1 cellular context compared by ENCODE assay signal in the genomic region with DNA sequence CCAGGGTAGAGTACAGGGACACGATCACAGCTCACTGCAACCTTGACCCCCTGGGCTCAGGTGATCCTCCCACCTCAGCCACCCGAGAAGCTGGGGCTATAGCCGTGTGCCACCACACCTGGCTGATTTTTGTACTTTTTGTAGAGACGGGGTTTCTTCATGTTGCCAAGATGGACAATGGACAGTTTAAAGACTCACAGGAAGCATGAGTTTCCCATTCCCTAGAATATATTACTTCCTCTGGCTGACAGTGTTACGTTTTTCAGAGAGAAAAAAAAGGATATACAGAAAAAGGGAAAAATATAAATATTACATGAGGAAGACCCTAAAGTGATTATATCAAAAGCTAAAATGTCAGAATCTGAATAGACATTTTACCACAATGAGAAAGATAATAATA.
TF ChIP-seq lines count a peak whose summit lies in the region.

No MANE protein-coding gene starts in this region.

TF ChIP-seq in GM23338, 12 proteins besides CTCF, POLR2A, EP300 and RAD21 (continued from another document):
- TF ChIP-seq, protein P1, sequence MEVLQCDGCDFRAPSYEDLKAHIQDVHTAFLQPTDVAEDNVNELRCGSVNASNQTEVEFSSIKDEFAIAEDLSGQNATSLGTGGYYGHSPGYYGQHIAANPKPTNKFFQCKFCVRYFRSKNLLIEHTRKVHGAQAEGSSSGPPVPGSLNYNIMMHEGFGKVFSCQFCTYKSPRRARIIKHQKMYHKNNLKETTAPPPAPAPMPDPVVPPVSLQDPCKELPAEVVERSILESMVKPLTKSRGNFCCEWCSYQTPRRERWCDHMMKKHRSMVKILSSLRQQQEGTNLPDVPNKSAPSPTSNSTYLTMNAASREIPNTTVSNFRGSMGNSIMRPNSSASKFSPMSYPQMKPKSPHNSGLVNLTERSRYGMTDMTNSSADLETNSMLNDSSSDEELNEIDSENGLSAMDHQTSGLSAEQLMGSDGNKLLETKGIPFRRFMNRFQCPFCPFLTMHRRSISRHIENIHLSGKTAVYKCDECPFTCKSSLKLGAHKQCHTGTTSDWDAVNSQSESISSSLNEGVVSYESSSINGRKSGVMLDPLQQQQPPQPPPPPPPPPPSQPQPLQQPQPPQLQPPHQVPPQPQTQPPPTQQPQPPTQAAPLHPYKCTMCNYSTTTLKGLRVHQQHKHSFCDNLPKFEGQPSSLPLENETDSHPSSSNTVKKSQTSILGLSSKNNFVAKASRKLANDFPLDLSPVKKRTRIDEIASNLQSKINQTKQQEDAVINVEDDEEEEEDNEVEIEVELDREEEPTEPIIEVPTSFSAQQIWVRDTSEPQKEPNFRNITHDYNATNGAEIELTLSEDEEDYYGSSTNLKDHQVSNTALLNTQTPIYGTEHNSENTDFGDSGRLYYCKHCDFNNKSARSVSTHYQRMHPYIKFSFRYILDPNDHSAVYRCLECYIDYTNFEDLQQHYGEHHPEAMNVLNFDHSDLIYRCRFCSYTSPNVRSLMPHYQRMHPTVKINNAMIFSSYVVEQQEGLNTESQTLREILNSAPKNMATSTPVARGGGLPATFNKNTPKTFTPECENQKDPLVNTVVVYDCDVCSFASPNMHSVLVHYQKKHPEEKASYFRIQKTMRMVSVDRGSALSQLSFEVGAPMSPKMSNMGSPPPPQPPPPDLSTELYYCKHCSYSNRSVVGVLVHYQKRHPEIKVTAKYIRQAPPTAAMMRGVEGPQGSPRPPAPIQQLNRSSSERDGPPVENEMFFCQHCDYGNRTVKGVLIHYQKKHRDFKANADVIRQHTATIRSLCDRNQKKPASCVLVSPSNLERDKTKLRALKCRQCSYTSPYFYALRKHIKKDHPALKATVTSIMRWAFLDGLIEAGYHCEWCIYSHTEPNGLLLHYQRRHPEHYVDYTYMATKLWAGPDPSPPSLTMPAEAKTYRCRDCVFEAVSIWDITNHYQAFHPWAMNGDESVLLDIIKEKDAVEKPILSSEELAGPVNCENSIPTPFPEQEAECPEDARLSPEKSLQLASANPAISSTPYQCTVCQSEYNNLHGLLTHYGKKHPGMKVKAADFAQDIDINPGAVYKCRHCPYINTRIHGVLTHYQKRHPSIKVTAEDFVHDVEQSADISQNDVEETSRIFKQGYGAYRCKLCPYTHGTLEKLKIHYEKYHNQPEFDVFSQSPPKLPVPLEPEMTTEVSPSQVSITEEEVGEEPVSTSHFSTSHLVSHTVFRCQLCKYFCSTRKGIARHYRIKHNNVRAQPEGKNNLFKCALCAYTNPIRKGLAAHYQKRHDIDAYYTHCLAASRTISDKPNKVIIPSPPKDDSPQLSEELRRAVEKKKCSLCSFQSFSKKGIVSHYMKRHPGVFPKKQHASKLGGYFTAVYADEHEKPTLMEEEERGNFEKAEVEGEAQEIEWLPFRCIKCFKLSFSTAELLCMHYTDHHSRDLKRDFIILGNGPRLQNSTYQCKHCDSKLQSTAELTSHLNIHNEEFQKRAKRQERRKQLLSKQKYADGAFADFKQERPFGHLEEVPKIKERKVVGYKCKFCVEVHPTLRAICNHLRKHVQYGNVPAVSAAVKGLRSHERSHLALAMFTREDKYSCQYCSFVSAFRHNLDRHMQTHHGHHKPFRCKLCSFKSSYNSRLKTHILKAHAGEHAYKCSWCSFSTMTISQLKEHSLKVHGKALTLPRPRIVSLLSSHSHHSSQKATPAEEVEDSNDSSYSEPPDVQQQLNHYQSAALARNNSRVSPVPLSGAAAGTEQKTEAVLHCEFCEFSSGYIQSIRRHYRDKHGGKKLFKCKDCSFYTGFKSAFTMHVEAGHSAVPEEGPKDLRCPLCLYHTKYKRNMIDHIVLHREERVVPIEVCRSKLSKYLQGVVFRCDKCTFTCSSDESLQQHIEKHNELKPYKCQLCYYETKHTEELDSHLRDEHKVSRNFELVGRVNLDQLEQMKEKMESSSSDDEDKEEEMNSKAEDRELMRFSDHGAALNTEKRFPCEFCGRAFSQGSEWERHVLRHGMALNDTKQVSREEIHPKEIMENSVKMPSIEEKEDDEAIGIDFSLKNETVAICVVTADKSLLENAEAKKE (CRISPR knock-in tag; IDR thresholded peaks at IDR 0.05): no peak
- TF ChIP-seq, protein P2, sequence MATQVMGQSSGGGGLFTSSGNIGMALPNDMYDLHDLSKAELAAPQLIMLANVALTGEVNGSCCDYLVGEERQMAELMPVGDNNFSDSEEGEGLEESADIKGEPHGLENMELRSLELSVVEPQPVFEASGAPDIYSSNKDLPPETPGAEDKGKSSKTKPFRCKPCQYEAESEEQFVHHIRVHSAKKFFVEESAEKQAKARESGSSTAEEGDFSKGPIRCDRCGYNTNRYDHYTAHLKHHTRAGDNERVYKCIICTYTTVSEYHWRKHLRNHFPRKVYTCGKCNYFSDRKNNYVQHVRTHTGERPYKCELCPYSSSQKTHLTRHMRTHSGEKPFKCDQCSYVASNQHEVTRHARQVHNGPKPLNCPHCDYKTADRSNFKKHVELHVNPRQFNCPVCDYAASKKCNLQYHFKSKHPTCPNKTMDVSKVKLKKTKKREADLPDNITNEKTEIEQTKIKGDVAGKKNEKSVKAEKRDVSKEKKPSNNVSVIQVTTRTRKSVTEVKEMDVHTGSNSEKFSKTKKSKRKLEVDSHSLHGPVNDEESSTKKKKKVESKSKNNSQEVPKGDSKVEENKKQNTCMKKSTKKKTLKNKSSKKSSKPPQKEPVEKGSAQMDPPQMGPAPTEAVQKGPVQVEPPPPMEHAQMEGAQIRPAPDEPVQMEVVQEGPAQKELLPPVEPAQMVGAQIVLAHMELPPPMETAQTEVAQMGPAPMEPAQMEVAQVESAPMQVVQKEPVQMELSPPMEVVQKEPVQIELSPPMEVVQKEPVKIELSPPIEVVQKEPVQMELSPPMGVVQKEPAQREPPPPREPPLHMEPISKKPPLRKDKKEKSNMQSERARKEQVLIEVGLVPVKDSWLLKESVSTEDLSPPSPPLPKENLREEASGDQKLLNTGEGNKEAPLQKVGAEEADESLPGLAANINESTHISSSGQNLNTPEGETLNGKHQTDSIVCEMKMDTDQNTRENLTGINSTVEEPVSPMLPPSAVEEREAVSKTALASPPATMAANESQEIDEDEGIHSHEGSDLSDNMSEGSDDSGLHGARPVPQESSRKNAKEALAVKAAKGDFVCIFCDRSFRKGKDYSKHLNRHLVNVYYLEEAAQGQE (IDR thresholded peaks at IDR 0.05; ENCODE audit: unreplicated experiment): no peak
